In genomic region chr11:134030853-134031252, GRCh38 we compare ENCODE assay signal across 14 cellular contexts. TPM values are rescaled to one million over a fixed set of nuclear protein-coding genes. Genes with fewer than 3 reads are reported as not detected.
DNase-seq lines count a peak whose midpoint lies in the region; ATAC-seq, FAIRE-seq and TF ChIP-seq lines count a peak whose summit lies in the region.
"Had no signal": no experiment of that assay in that cellular context is flagged by ENCODE, and none has a peak within 500 bp of the region (broad histone marks: within the 10 kb centered on the region; RNA-seq: fewer than 3 reads in every experiment).

No MANE protein-coding gene starts in this region.

- TF ChIP-seq POLR2A in HepG2 (IDR thresholded peaks at IDR 0.05; ENCODE audit: insufficient read depth in 1 of 2, low read depth in 2 of 2, low read length in 2 of 2) (no peak), right lobe of liver (IDR thresholded peaks at IDR 0.05) (no peak), NB4 (IDR thresholded peaks at IDR 0.05; ENCODE audit: extremely low read depth, insufficient read length) (no peak)

- H3K4me3 ChIP-seq in HepG2 (replicated peaks in 1 of 3; ENCODE audit: insufficient read depth in 1 of 3, low read depth in 2 of 3, low read length in 3 of 3) (no peak overlapping the region), right lobe of liver (no peak overlapping the region), NB4 (ENCODE audit: low read depth, low read length) (no peak overlapping the region), fibroblast of villous mesenchyme (ENCODE audit: low read depth, low read length) (no peak overlapping the region), smooth muscle cell (no peak overlapping the region)

- no peak for DNase-seq in HepG2 (ENCODE audit: low spot score)
- no peak for DNase-seq in right lobe of liver
- DNase-seq in NB4 (ENCODE audit: low read depth), result no peak
- no peak for DNase-seq in fibroblast of villous mesenchyme (ENCODE audit: low read depth)
- DNase-seq in smooth muscle cell (lab: John Stamatoyannopoulos, UW; ENCODE audit: unreplicated experiment), result no peak
- no peak for DNase-seq in stimulated activated CD4-positive, alpha-beta T cell treated with anti-CD3 and anti-CD28 coated beads, Interleukin-2, amount 100 ng/mL, for 48 hours
- no peak for DNase-seq in NCI-H2227 treated with DMSO at 0.1 percent for 48 hours (lab: John Stamatoyannopoulos, UW)
- DNase-seq: activated gamma-delta T cell treated with Interleukin-2 at 50 U/mL for 16 hours; NCI-H2029 treated with DMSO at 0.1 percent for 48 hours; SIG-M5; stimulated activated CD4-positive, alpha-beta T cell treated with anti-CD3 and anti-CD28 coated beads, Interleukin-1b, Interleukin-23, amount 100 ng/mL, for 48 hours; trophoblast cell had no signal

- H4K20me1 ChIP-seq in HepG2 (ENCODE audit: insufficient read depth, low read length) (no peaks in the 10 kb centered on the region), smooth muscle cell (ENCODE audit: low read depth) (no peaks in the 10 kb centered on the region)

- no peaks in the 10 kb centered on the region for H3K79me2 ChIP-seq in HepG2 (ENCODE audit: insufficient read depth, low read length)
- no peaks in the 10 kb centered on the region for H3K79me2 ChIP-seq in smooth muscle cell (ENCODE audit: low read depth)

- ATAC-seq in HepG2, result peak; percentile 52; the same call in 2 of the 3 replicates
- no peak for ATAC-seq in right lobe of liver
- ATAC-seq in GM21717 (IDR thresholded peaks at IDR 0.05; ENCODE audit: unreplicated experiment), result no peak

- TF ChIP-seq CTCF in HepG2 (CRISPR knock-in tag; IDR thresholded peaks at IDR 0.05) (peak; percentile 15; the same call in 1 of the 2 replicates), right lobe of liver (IDR thresholded peaks at IDR 0.05) (no peak), NB4 (IDR thresholded peaks at IDR 0.05; ENCODE audit: low read depth, low read length) (peak; percentile 37), fibroblast of villous mesenchyme (IDR thresholded peaks at IDR 0.05; ENCODE audit: insufficient read depth, low read depth, low read length) (peak; percentile 13), smooth muscle cell (IDR thresholded peaks at IDR 0.05; ENCODE audit: borderline replicate concordance, insufficient read depth, poor library complexity, severe bottlenecking) (peak; percentile 32)

- H3K9me3 ChIP-seq in HepG2 (ENCODE audit: low read length) (no peaks in the 10 kb centered on the region), right lobe of liver (no peaks in the 10 kb centered on the region), smooth muscle cell (replicated peaks; ENCODE audit: low read depth) (no peaks in the 10 kb centered on the region)

- POLR2A ChIA-PET in HepG2 (lab: Yijun Ruan, JAX), result no interaction called here

- TF ChIP-seq RAD21 in HepG2 (CRISPR knock-in tag; IDR thresholded peaks at IDR 0.05), result no peak

- H3K4me1 ChIP-seq in HepG2 (ENCODE audit: insufficient read depth, low read length) (no peaks in the 10 kb centered on the region), right lobe of liver (no peaks in the 10 kb centered on the region), smooth muscle cell (ENCODE audit: low read depth) (peaks cover 25% of the 10 kb centered on the region)

- H3K9ac ChIP-seq in HepG2 (ENCODE audit: insufficient read depth, low read depth, low read length) (no peak overlapping the region), smooth muscle cell (ENCODE audit: low read depth) (no peak overlapping the region)

- no peak overlapping the region for H2AFZ ChIP-seq in HepG2 (ENCODE audit: low read length)
- no peak overlapping the region for H2AFZ ChIP-seq in smooth muscle cell (ENCODE audit: low read depth)

- H3K27ac ChIP-seq in HepG2 (ENCODE audit: extremely low read length, insufficient read depth, low read length) (no peak overlapping the region), right lobe of liver (no peak overlapping the region), smooth muscle cell (ENCODE audit: low read depth) (no peak overlapping the region)
- H3K27ac ChIP-seq: HL-60 had no signal

- FAIRE-seq in HepG2 (lab: Jason Lieb, UNC), result no peak

- H3K27me3 ChIP-seq in HepG2 (ENCODE audit: control insufficient read depth in 1 of 2, insufficient read depth in 2 of 2, low read length in 2 of 2), result peaks cover 11 to 73% of the 10 kb centered on the region in 2 experiments; a peak in 4 of 5 replicates
- no peaks in the 10 kb centered on the region for H3K27me3 ChIP-seq in right lobe of liver
- H3K27me3 ChIP-seq in smooth muscle cell (ENCODE audit: low read depth), result peaks cover 18% of the 10 kb centered on the region

- H3K36me3 ChIP-seq in HepG2 (replicated peaks in 1 of 2; ENCODE audit: control insufficient read depth in 1 of 2, insufficient read depth in 2 of 2, low read length in 2 of 2) (no peaks in the 10 kb centered on the region), right lobe of liver (no peaks in the 10 kb centered on the region), smooth muscle cell (ENCODE audit: low read depth) (no peaks in the 10 kb centered on the region)

- no peaks in the 10 kb centered on the region for H3F3A ChIP-seq in smooth muscle cell (ENCODE audit: low read depth)

- TF ChIP-seq EP300 in HepG2 (IDR thresholded peaks at IDR 0.05; ENCODE audit: low read depth in 2 of 2, low read length in 2 of 2), result no peak
- no peak for TF ChIP-seq EP300 in HepG2 (CRISPR knock-in tag; IDR thresholded peaks at IDR 0.05; ENCODE audit: borderline replicate concordance)

- CTCF ChIA-PET in HepG2 (lab: Yijun Ruan, JAX; ENCODE audit: low intra/inter-chr PET ratio, low total read pairs), result no interaction called here

- BruUV-seq in HepG2 (replicated peaks; lab: Mats Ljungman, UMichigan), result no TSS peak

- WGBS in HepG2 (ENCODE audit: low lambda C conversion rate), result 9% methylated on average over 10 of the region's 16 CpGs
- 35% methylated on average over 4 of the region's 16 CpGs for WGBS in right lobe of liver (ENCODE audit: insufficient coverage, low coverage, low lambda C conversion rate, missing lambda C conversion rate)
- 64% methylated on average over 16 of the region's 16 CpGs for WGBS in smooth muscle cell (ENCODE audit: low lambda C conversion rate)

- in situ Hi-C loops in HepG2 (cut with HindIII; ENCODE audit: extremely low pct_ligation_motif_present, low pct_unique_long_range_greater_than_20kb), result no loop called here

- H3K4me2 ChIP-seq in HepG2 (ENCODE audit: low read depth, low read length), result no peak overlapping the region
- H3K4me2 ChIP-seq in smooth muscle cell, result no peak overlapping the region

- intact Hi-C loops in HepG2 (cut with micrococcal nuclease; ENCODE audit: unreplicated experiment), result no loop called here
- intact Hi-C loops in right lobe of liver (cut with DNase I), result no loop called here

TF ChIP-seq in HepG2, 621 proteins besides CTCF, POLR2A, EP300 and RAD21:
- TF ChIP-seq YEATS4 (CRISPR knock-in tag; IDR thresholded peaks at IDR 0.05; ENCODE audit: borderline replicate concordance) (no peak), SP5 (CRISPR knock-in tag; IDR thresholded peaks at IDR 0.05; ENCODE audit: borderline replicate concordance, low read depth) (no peak), YY1 (IDR thresholded peaks at IDR 0.05; ENCODE audit: insufficient read depth, insufficient replicate concordance, low read depth, low read length) (no peak)
TF ChIP-seq in HepG2: peak in this region for 0.

RNA-seq across cellular contexts. Expression of gene JAM3, which starts 38.0 kb away (rescaled TPM):
- total RNA-seq in HepG2 (2016; rRNA removed; fragmentation: Illumina TruSeq; extraction: Trizol), result 2.0 and 2.8 TPM in 2 replicates
- 0.20 and 0.26 TPM in 2 replicates for total RNA-seq in HepG2 (2016; cell fraction: cytosol; rRNA removed; fragmentation: Illumina TruSeq; extraction: Trizol; ENCODE audit: low read depth)
- 1.3 and 2.8 TPM in 2 replicates for total RNA-seq in HepG2 (2016; cell fraction: insoluble cytoplasmic fraction; rRNA removed; fragmentation: Illumina TruSeq; extraction: Trizol)
- total RNA-seq in HepG2 (2016; cell fraction: membrane; rRNA removed; fragmentation: Illumina TruSeq; extraction: Trizol), result 0.87 and 0.96 TPM in 2 replicates
- 2.9 and 3.8 TPM in 2 replicates for total RNA-seq in HepG2 (2016; cell fraction: nucleus; rRNA removed; fragmentation: Illumina TruSeq; extraction: Trizol)
- polyA plus RNA-seq in HepG2 (2011; rRNA removed), result 0.71 and 0.98 TPM in 2 replicates
- polyA plus RNA-seq in HepG2 (2011; cell fraction: cytosol; rRNA removed), result 0.83 and 1.1 TPM in 2 replicates
- polyA plus RNA-seq in HepG2 (2011; cell fraction: nucleus; rRNA removed), result 1.2 and 1.7 TPM in 2 replicates
- 0.97 and 1.0 TPM in 2 replicates for polyA plus RNA-seq in HepG2 (2012)
- polyA plus RNA-seq in HepG2 (2016; cell fraction: cytosol; fragmentation: Illumina TruSeq; extraction: Trizol; ENCODE audit: low read depth), result 0.15 TPM in 2 replicates
- polyA plus RNA-seq in HepG2 (2016; cell fraction: insoluble cytoplasmic fraction; fragmentation: Illumina TruSeq; extraction: Trizol; ENCODE audit: low read depth), result 1.6 and 1.7 TPM in 2 replicates
- polyA plus RNA-seq in HepG2 (2016; cell fraction: membrane; fragmentation: Illumina TruSeq; extraction: Trizol; ENCODE audit: low read depth), result 0.31 and 0.49 TPM in 2 replicates
- polyA plus RNA-seq in HepG2 (2016; cell fraction: nucleus; fragmentation: Illumina TruSeq; extraction: Trizol; ENCODE audit: insufficient read depth, low read depth), result 5.8 and 6.6 TPM in 2 replicates
- polyA minus RNA-seq in HepG2 (2011; rRNA and poly(A)+ RNA removed; ENCODE audit: low replicate concordance), result 1.6 TPM in 1 of 2 replicates, not detected in the other
- 1.1 and 1.2 TPM in 2 replicates for polyA minus RNA-seq in HepG2 (2011; cell fraction: cytosol; rRNA and poly(A)+ RNA removed)
- polyA minus RNA-seq in HepG2 (2011; cell fraction: nucleus; rRNA and poly(A)+ RNA removed), result 0.37 and 0.39 TPM in 2 replicates
- total RNA-seq in right lobe of liver, result 1 to 10 TPM in 5 of 6 experiments, under 1 TPM in 1; 0.86 to 2.5 (median 1.6) TPM
- total RNA-seq in fibroblast of villous mesenchyme, result 39.6 and 48.8 TPM in 2 replicates
- 75.5 and 91.7 TPM in 2 replicates for total RNA-seq in smooth muscle cell
- polyA plus RNA-seq in smooth muscle cell, result 59.3 and 82.9 TPM in 2 replicates

Comparison
In these comparisons a context has a peak if more than half of its experiments do, and no peak if none do; other contexts are left out.
1. CTCF ChIP-seq: peak in HepG2 (single experiment), NB4 (single experiment), fibroblast of villous mesenchyme (single experiment) and smooth muscle cell (single experiment); none in right lobe of liver (0 of 4).